ENCODE assay signal across 27 cellular contexts in genomic region chr10:68090586-68090985, GRCh38. TPM values are rescaled to one million over a fixed set of nuclear protein-coding genes. Genes with fewer than 3 reads are reported as not detected.
"Had no signal": no experiment of that assay in that cellular context is flagged by ENCODE, and none has a peak within 500 bp of the region (broad histone marks: within the 10 kb centered on the region; RNA-seq: fewer than 3 reads in every experiment).

No MANE protein-coding gene starts in this region.

- ATAC-seq: activated CD8-positive, alpha-beta memory T cell treated with anti-CD3 and anti-CD28 coated beads, Interleukin-2, amount 10 ng/mL, durations not matched to agents 7 days and 5 days; SK-N-SH treated with all-trans-retinoic acid at 6 μM for 48 hours; T-helper 17 cell; WTC11 had no signal

- H3K4me3 ChIP-seq: MG63, SJCRH30 had no signal

- H3K27ac Mint-ChIP-seq: activated CD8-positive, alpha-beta memory T cell treated with anti-CD3 and anti-CD28 coated beads, Interleukin-2, amount 10 ng/mL, durations not matched to agents 7 days and 5 days; activated naive CD4-positive, alpha-beta T cell treated with anti-CD3 and anti-CD28 coated beads for 36 hours; activated naive CD8-positive, alpha-beta T cell; activated T-cell treated with anti-CD3 and anti-CD28 coated beads, Interleukin-2, amount 50 U/mL, for 24 hours; brain; T-helper 17 cell; WTC11 had no signal

- FAIRE-seq: astrocyte had no signal

- DNase-seq: activated CD4-positive, alpha-beta T cell treated with anti-CD3 and anti-CD28 coated beads for 48 hours; activated CD4-positive, alpha-beta T cell treated with anti-CD3 and anti-CD28 coated beads, Interleukin-2, amount 50 U/mL, for 48 hours; activated CD4-positive, CD25-positive, alpha-beta regulatory T cell treated with anti-CD3 and anti-CD28 coated beads, Interleukin-2, amount 50 U/mL, for 72 hours; activated CD8-positive, alpha-beta memory T cell treated with anti-CD3 and anti-CD28 coated beads, Interleukin-2, amount 10 ng/mL, durations not matched to agents 7 days and 5 days; activated gamma-delta T cell; activated naive CD4-positive, alpha-beta T cell treated with anti-CD3 and anti-CD28 coated beads for 36 hours; activated T-cell treated with anti-CD3 and anti-CD28 coated beads, Interleukin-2, amount 50 U/mL, for 24 hours; amygdala; MG63; MV-4-11; NCI-H1092 treated with DMSO at 0.1 percent for 48 hours; NCI-H1417 treated with DMSO at 0.1 percent for 48 hours; NCI-H1694; NCI-H2029; NCI-H2107; NCI-H2171 treated with DMSO at 0.1 percent for 48 hours; NCI-H510A treated with DMSO at 0.1 percent for 48 hours; Right ventricle myocardium superior; SJCRH30; T-helper 17 cell; T-helper 9 cell had no signal

- H3K9me3 ChIP-seq: MG63, SJCRH30 had no signal

- H3K9me3 Mint-ChIP-seq: activated naive CD4-positive, alpha-beta T cell treated with anti-CD3 and anti-CD28 coated beads for 36 hours; activated T-cell treated with anti-CD3 and anti-CD28 coated beads, Interleukin-2, amount 50 U/mL, for 24 hours; brain; central memory CD8-positive, alpha-beta T cell had no signal

- H3K27me3 Mint-ChIP-seq: activated CD8-positive, alpha-beta memory T cell treated with anti-CD3 and anti-CD28 coated beads, Interleukin-2, amount 10 ng/mL, durations not matched to agents 7 days and 5 days; activated naive CD8-positive, alpha-beta T cell; activated T-cell treated with anti-CD3 and anti-CD28 coated beads, Interleukin-2, amount 50 U/mL, for 24 hours; brain had no signal

- H3K36me3 ChIP-seq: SJCRH30 had no signal

- H3K27ac ChIP-seq: SJCRH30 had no signal

- H3K36me3 Mint-ChIP-seq: activated naive CD8-positive, alpha-beta T cell; brain; WTC11 had no signal

- H3K27me3 ChIP-seq: MG63, SJCRH30 had no signal

- H3K4me3 Mint-ChIP-seq: activated CD8-positive, alpha-beta memory T cell treated with anti-CD3 and anti-CD28 coated beads, Interleukin-2, amount 10 ng/mL, durations not matched to agents 7 days and 5 days; activated naive CD4-positive, alpha-beta T cell treated with anti-CD3 and anti-CD28 coated beads for 36 hours; activated naive CD8-positive, alpha-beta T cell; activated T-cell treated with anti-CD3 and anti-CD28 coated beads, Interleukin-2, amount 50 U/mL, for 24 hours; brain; central memory CD8-positive, alpha-beta T cell; T-helper 17 cell; WTC11 had no signal

RNA-seq across cellular contexts. Expression of gene MYPN, which starts 18.7 kb away (rescaled TPM):
- total RNA-seq: activated CD8-positive, alpha-beta memory T cell treated with anti-CD3 and anti-CD28 coated beads, Interleukin-2, amount 10 ng/mL, durations not matched to agents 7 days and 5 days; activated naive CD4-positive, alpha-beta T cell treated with anti-CD3 and anti-CD28 coated beads for 36 hours; T-helper 17 cell; WTC11 had no signal
